ENCODE assay signal across 8 cellular contexts in genomic region chr9:81689343-81690175, GRCh38. TPM values are rescaled to one million over a fixed set of nuclear protein-coding genes. Genes with fewer than 3 reads are reported as not detected.
DNase-seq lines count a peak whose midpoint lies in the region; ATAC-seq, FAIRE-seq and TF ChIP-seq lines count a peak whose summit lies in the region.

TSS of gene TLE1 (minus strand) at chr9:81689547. CDS start at chr9:81688240, 1,307 bp downstream.

- H3K4me1 ChIP-seq in A549 = peaks cover 26% of the 10 kb centered on the region

- TF ChIP-seq POLR2A in A549 (IDR thresholded peaks at IDR 0.05; ENCODE audit: low read length) = peak; percentile 83

- peak; percentile 39 for FAIRE-seq in A549 (lab: Jason Lieb, UNC)

- H3K4me2 ChIP-seq in A549 = peak within 1 kb of the TSS; percentile 88

- DNase-seq in A549 (ENCODE audit: low read depth in 1 of 2, low spot score in 1 of 2) (peak; percentile 99), NCI-H345 (lab: John Stamatoyannopoulos, UW) (peak; percentile 99), left colon (peak; percentile 98 to 100)
- peak; percentile 51 to 55 for DNase-seq in activated CD4-positive, alpha-beta T cell treated with anti-CD3 and anti-CD28 coated beads, Interleukin-2, amount 50 U/mL, for 4 hours
- peak; percentile 42 to 69 (median 57) for DNase-seq in stimulated activated CD4-positive, alpha-beta T cell treated with anti-CD3 and anti-CD28 coated beads, Interleukin-1b, Interleukin-23, amount 100 ng/mL, for 24 hours (ENCODE audit: low read depth in 4 of 4, low spot score in 1 of 4)

- H3K9me3 ChIP-seq in A549 = no peaks in the 10 kb centered on the region

- TF ChIP-seq EP300 in A549 (IDR thresholded peaks at IDR 0.05) = peak in 1 of 2 experiments; percentile 62; a peak in 1 of 5 replicates

- intact Hi-C loops in dendritic cell treated with granulocyte-macrophage colony-stimulating factor and Interleukin-4, amounts not matched to agents 40 ng/mL and 50 ng/mL, for 4 days (cut with micrococcal nuclease) = loop anchor here (1.0 kb wide), 2 partner anchors 49 to 576 kb away; no protein-coding TSS in a partner anchor
- intact Hi-C loops in left colon (cut with DNase I, micrococcal nuclease) = loop anchor here in 1 of 2 donors (10.0 kb wide), 3 partner anchors 165 to 915 kb away; no protein-coding TSS in a partner anchor

- peak within 1 kb of the TSS; percentile 94 to 99 for H3K27ac ChIP-seq in A549

- peak within 1 kb of the TSS; percentile 88 for H3K4me3 ChIP-seq in A549

- TF ChIP-seq CTCF in A549 (IDR thresholded peaks at IDR 0.05) = no peak

- TF ChIP-seq RAD21 in A549 (conservative IDR thresholded peaks at IDR 0.05 in 1 of 2, IDR thresholded peaks at IDR 0.05 in 1 of 2) = 0 out of 5 replicates have a peak, but pooled peaks of 1 of the 2 experiments have one; percentile 7

- peak within 1 kb of the TSS; percentile 99 for H3K4me3 Mint-ChIP-seq in dendritic cell treated with granulocyte-macrophage colony-stimulating factor and Interleukin-4, amounts not matched to agents 40 ng/mL and 50 ng/mL, for 4 days

- H3K9me3 Mint-ChIP-seq in dendritic cell treated with granulocyte-macrophage colony-stimulating factor and Interleukin-4, amounts not matched to agents 40 ng/mL and 50 ng/mL, for 4 days = no peaks in the 10 kb centered on the region

- under 1% methylated on average over 35 of the region's 95 CpGs for WGBS in A549 (ENCODE audit: missing lambda C conversion rate)

- peak within 1 kb of the TSS; percentile 74 for H3K27ac Mint-ChIP-seq in dendritic cell treated with granulocyte-macrophage colony-stimulating factor and Interleukin-4, amounts not matched to agents 40 ng/mL and 50 ng/mL, for 4 days

- ATAC-seq in A549 (peak; percentile 83 to 89), GM18909 (IDR thresholded peaks at IDR 0.05; ENCODE audit: poor library complexity, unreplicated experiment) (peak; percentile 83), HG03196 (IDR thresholded peaks at IDR 0.05; ENCODE audit: unreplicated experiment) (peak; percentile 76), left colon (peak; percentile 84)

- peaks cover 28% of the 10 kb centered on the region for H3K4me1 Mint-ChIP-seq in dendritic cell treated with granulocyte-macrophage colony-stimulating factor and Interleukin-4, amounts not matched to agents 40 ng/mL and 50 ng/mL, for 4 days (ENCODE audit: low read depth)

- POLR2A ChIA-PET in A549 (lab: Yijun Ruan, JAX) = interaction anchor here (0.5 to 2.7 kb wide), 14 partner anchors 8 to 1319 kb away, joined by 3 to 15 read pairs (median 4); no protein-coding TSS in a partner anchor

- peaks cover 58% of the 10 kb centered on the region for H3K27me3 Mint-ChIP-seq in dendritic cell treated with granulocyte-macrophage colony-stimulating factor and Interleukin-4, amounts not matched to agents 40 ng/mL and 50 ng/mL, for 4 days

- CTCF ChIA-PET in A549 (lab: Yijun Ruan, JAX) = interaction anchor here (1.3 to 2.0 kb wide), 3 partner anchors 107 to 175 kb away, joined by 3 to 9 read pairs (median 4); no protein-coding TSS in a partner anchor

- H3K36me3 Mint-ChIP-seq in dendritic cell treated with granulocyte-macrophage colony-stimulating factor and Interleukin-4, amounts not matched to agents 40 ng/mL and 50 ng/mL, for 4 days (ENCODE audit: low read depth) = peaks cover 15% of the 10 kb centered on the region

TF ChIP-seq in A549, 52 proteins besides CTCF, POLR2A, EP300 and RAD21:
- TF ChIP-seq E2F6 (IDR thresholded peaks at IDR 0.05; ENCODE audit: borderline replicate concordance, low read depth) = peak; percentile 70; the same call in 1 of the 2 replicates
- peak; percentile 23; the same call in 1 of the 2 replicates for TF ChIP-seq MYC (IDR thresholded peaks at IDR 0.05; ENCODE audit: borderline replicate concordance, low read length)
- peak; percentile 50; the same call in 1 of the 2 replicates for TF ChIP-seq GATA3 (IDR thresholded peaks at IDR 0.05; ENCODE audit: borderline replicate concordance)
- peak; percentile 42; the same call in 1 of the 2 replicates for TF ChIP-seq USF2 (IDR thresholded peaks at IDR 0.05)
- TF ChIP-seq NPAS2 (CRISPR knock-in tag; IDR thresholded peaks at IDR 0.05; ENCODE audit: borderline replicate concordance) = no peak
- TF ChIP-seq JUN (IDR thresholded peaks at IDR 0.05) = peak; percentile 51 to 81; a peak in 4 of 5 replicates
- TF ChIP-seq BCL3 (IDR thresholded peaks at IDR 0.05) = peak; percentile 85; the same call in 2 of the 3 replicates
- no peak for TF ChIP-seq FOSL2 (IDR thresholded peaks at IDR 0.05)
- TF ChIP-seq FOSL2 (CRISPR knock-in tag; IDR thresholded peaks at IDR 0.05) = peak; percentile 15; the same call in 1 of the 2 replicates
- TF ChIP-seq REST (IDR thresholded peaks at IDR 0.05) = no peak; the same call in 1 of the 2 replicates
- TF ChIP-seq SREBF2 (IDR thresholded peaks at IDR 0.05) = no peak
- TF ChIP-seq CBX8 (IDR thresholded peaks at IDR 0.05) = no peak
- TF ChIP-seq ESRRA (IDR thresholded peaks at IDR 0.05; ENCODE audit: borderline replicate concordance, low read length) = no peak
- peak; percentile 80 for TF ChIP-seq MAX (IDR thresholded peaks at IDR 0.05)
- 0 out of 4 replicates have a peak, but pooled peaks of 1 of the 2 experiments have one; percentile 26 for TF ChIP-seq CEBPB (IDR thresholded peaks at IDR 0.05)
- peak; percentile 99 for TF ChIP-seq PBX3 (IDR thresholded peaks at IDR 0.05)

RNA-seq across cellular contexts. Expression of gene TLE1, which starts in this region (rescaled TPM):
- polyA plus RNA-seq in A549 (2011; rRNA removed) (100 and 117 TPM in 2 replicates), A549 (2017; fragmentation: RNase III; extraction: RNeasy Plus Mini Kit Qiagen cat#74134 plus additional on column Dnase treatment) (45.8 to 53.4 TPM (median 51.7 TPM) in 3 replicates)
- 76.4 and 99.5 TPM in 2 replicates for polyA plus RNA-seq in A549 (2012; cell fraction: cytosol; rRNA removed)
- 116 and 118 TPM in 2 replicates for polyA plus RNA-seq in A549 (2012; cell fraction: nucleus; rRNA removed)
- polyA minus RNA-seq in A549 (2011; rRNA and poly(A)+ RNA removed) = 100 and 117 TPM in 2 replicates
- total RNA-seq in left colon = 10 to 100 TPM; 48.6 to 65.8 TPM

Comparison
In these comparisons a context has a peak if more than half of its experiments do, and no peak if none do; other contexts are left out.
1. Peak in every context shown above with its lines: DNase-seq, ATAC-seq, H3K4me3 ChIP-seq and H3K27ac ChIP-seq.